8 cellular contexts compared by ENCODE assay signal in the genomic region with DNA sequence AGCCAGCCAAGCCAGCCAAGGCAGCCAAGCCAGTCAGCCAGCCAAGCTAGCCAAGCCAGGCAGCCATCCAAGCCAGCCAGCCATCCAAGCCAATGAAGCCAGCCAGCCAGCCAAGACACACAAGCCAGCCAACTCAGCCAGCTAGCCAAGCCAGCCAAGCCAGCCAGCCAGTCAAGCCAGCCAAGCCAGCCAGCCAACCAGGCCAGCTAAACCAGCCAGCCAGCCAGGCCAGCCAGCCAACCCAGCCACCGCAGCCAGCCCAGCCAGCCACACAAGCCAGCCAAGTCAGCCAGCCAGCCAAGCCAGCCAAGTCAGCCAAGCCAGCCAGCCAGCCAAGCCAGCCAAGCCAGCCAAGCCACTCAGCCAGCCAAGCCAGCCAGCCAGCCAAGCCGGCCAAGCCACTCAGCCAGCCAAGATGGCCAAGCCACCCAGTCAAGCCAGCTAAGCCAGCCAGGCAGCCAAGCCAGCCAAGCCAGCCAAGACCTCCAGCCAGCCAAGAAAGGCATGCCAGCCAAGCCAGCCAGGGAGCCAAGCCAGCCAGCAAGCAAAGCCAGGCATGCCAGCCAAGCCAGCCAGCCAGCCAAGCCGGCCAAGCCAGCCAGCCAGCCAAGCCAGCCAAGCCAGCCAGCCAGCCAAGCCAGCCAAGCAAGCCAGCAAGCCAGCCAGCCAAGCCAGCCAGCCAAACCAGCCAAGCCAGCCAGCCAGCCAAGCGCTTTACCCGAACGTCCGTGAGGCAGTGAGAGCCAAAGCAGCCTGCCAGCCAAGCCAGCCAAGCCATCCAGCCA.
DNase-seq lines count a peak whose midpoint lies in the region; ATAC-seq, FAIRE-seq and TF ChIP-seq lines count a peak whose summit lies in the region.
"Not testable (repeated sequence)": the region's sequence is repeated elsewhere in the genome, so short reads cannot be mapped to it uniquely, and the experiment has no call there.

No MANE protein-coding gene starts in this region.

- H3K9me3 Mint-ChIP-seq in chondrocyte (ENCODE audit: low read depth); osteocyte (ENCODE audit: unreplicated experiment): not testable (repeated sequence)

- WGBS in lower leg skin, 2 donors: 25 to 60% methylated on average over 1 to 3 of the region's 7 CpGs
- 50 to 92% (median 90%) methylated on average over 1 to 3 of the region's 7 CpGs for WGBS in spleen, 5 donors

- not testable (repeated sequence) for H3K27ac ChIP-seq in RWPE2 (ENCODE audit: poor library complexity, severe bottlenecking); kidney (ENCODE audit: low read depth in 2 of 2, low read length in 2 of 2); spleen

- FAIRE-seq in kidney (lab: Jason Lieb, UNC): not testable (repeated sequence)

- not testable (repeated sequence) for TF ChIP-seq CTCF in RWPE2 (IDR thresholded peaks at IDR 0.05; ENCODE audit: poor library complexity, severe bottlenecking); chondrocyte (IDR thresholded peaks at IDR 0.05); kidney (IDR thresholded peaks at IDR 0.05; ENCODE audit: borderline replicate concordance, extremely low read depth, insufficient read depth); lower leg skin (IDR thresholded peaks at IDR 0.05); osteocyte (IDR thresholded peaks at IDR 0.05); spleen (IDR thresholded peaks at IDR 0.05 in 8 of 11, conservative IDR thresholded peaks at IDR 0.05 in 3 of 11)

- not testable (repeated sequence) for H3K27me3 ChIP-seq in RWPE2 (ENCODE audit: insufficient read depth, poor library complexity, severe bottlenecking); spleen (replicated peaks in 1 of 7)

- not testable (repeated sequence) for TF ChIP-seq POLR2A in lower leg skin (IDR thresholded peaks at IDR 0.05); spleen (IDR thresholded peaks at IDR 0.05)

- not testable (repeated sequence) for H3K36me3 ChIP-seq in RWPE2 (ENCODE audit: low read depth); kidney (ENCODE audit: control insufficient read depth in 1 of 2, insufficient read depth in 2 of 2, low read length in 2 of 2); spleen

- H3K9me3 ChIP-seq in RWPE2 (ENCODE audit: severe bottlenecking); kidney (ENCODE audit: control insufficient read depth in 1 of 2, low read length in 2 of 2); spleen: not testable (repeated sequence)

- not testable (repeated sequence) for H3K4me3 ChIP-seq in RWPE2 (ENCODE audit: severe bottlenecking); kidney (ENCODE audit: low read length in 2 of 2); lower leg skin (ENCODE audit: low read depth, poor library complexity, severe bottlenecking); spleen

- H3K27me3 Mint-ChIP-seq in chondrocyte (ENCODE audit: low read depth); osteocyte (ENCODE audit: unreplicated experiment): not testable (repeated sequence)

- not testable (repeated sequence) for H3K9ac ChIP-seq in kidney (ENCODE audit: low read length in 2 of 2)

- H3K4me1 ChIP-seq in RWPE2 (ENCODE audit: insufficient read depth, poor library complexity, severe bottlenecking); kidney (ENCODE audit: control insufficient read depth in 1 of 2, insufficient read depth in 1 of 2, low read depth in 1 of 2, low read length in 2 of 2); spleen: not testable (repeated sequence)

- intact Hi-C loops in cardiac septum (cut with DNase I); kidney (cut with DNase I); lower leg skin (cut with DNase I; ENCODE audit: low total_unique reads); spleen (cut with DNase I; ENCODE audit: low total_unique reads): not testable (repeated sequence)

- H3K4me3 Mint-ChIP-seq in chondrocyte (ENCODE audit: unreplicated experiment); osteocyte (ENCODE audit: unreplicated experiment): not testable (repeated sequence)

- not testable (repeated sequence) for H3K4me1 Mint-ChIP-seq in chondrocyte (ENCODE audit: low read depth); osteocyte (ENCODE audit: unreplicated experiment)

- H3K36me3 Mint-ChIP-seq in chondrocyte (ENCODE audit: low read depth); osteocyte (ENCODE audit: unreplicated experiment): not testable (repeated sequence)

- DNase-seq in RWPE2 (ENCODE audit: low spot score): peak; percentile 71
- peak; percentile 94 for DNase-seq in chondrocyte (ENCODE audit: low spot score)
- peak; percentile 82 for DNase-seq in cardiac septum (ENCODE audit: low spot score)
- DNase-seq in kidney: peak; percentile 66
- peak; percentile 14 to 69 for DNase-seq in lower leg skin (ENCODE audit: low spot score in 2 of 2)
- DNase-seq in osteocyte (ENCODE audit: extremely low spot score, unreplicated experiment): peak; percentile 85
- DNase-seq in spleen: peak; percentile 47
- DNase-seq in ureter (ENCODE audit: low spot score): peak; percentile 41

- ATAC-seq in RWPE2 (ENCODE audit: low read depth): not testable (repeated sequence)

- not testable (repeated sequence) for H3K27ac Mint-ChIP-seq in chondrocyte (ENCODE audit: unreplicated experiment); osteocyte (ENCODE audit: unreplicated experiment)

Comparison
In these comparisons a context has a peak if more than half of its experiments do, and no peak if none do; other contexts are left out.
1. DNase-seq: peak in every context shown above with its lines; median percentile 94 in chondrocyte; 85 in osteocyte; 82 in cardiac septum; 71 in RWPE2; 66 in kidney; 47 in spleen; 42 in lower leg skin; 41 in ureter.